ENCODE assay signal across 8 cellular contexts in genomic region chr2:176001281-176001902, GRCh38. TPM values are rescaled to one million over a fixed set of nuclear protein-coding genes. Genes with fewer than 3 reads are reported as not detected.
A peak's percentile ranks its signal among the peaks of the same experiment; 100 is the strongest.
DNase-seq lines count a peak whose midpoint lies in the region; ATAC-seq and TF ChIP-seq lines count a peak whose summit lies in the region.

No MANE protein-coding gene starts in this region.

- peaks cover 4% of the 10 kb centered on the region for H3F3A ChIP-seq in neural cell (ENCODE audit: insufficient read depth, low read length, poor library complexity, severe bottlenecking)

- no peaks in the 10 kb centered on the region for H3K36me3 ChIP-seq in neural cell (ENCODE audit: insufficient read depth, low read length)
- H3K36me3 ChIP-seq in suprapubic skin: no peaks in the 10 kb centered on the region

- TF ChIP-seq EP300 in neural cell (conservative IDR thresholded peaks at IDR 0.05; ENCODE audit: poor library complexity, severe bottlenecking) (no peak), suprapubic skin (IDR thresholded peaks at IDR 0.05) (no peak)

- TF ChIP-seq POLR2A in suprapubic skin (IDR thresholded peaks at IDR 0.05): no peak

- no peaks in the 10 kb centered on the region for H4K20me1 ChIP-seq in neural cell (ENCODE audit: insufficient read depth)

- H3K36me3 Mint-ChIP-seq in activated T-cell treated with anti-CD3 and anti-CD28 coated beads, Interleukin-2, amount 50 U/mL, for 72 hours (ENCODE audit: insufficient read depth in 2 of 2): no peaks in the 10 kb centered on the region

- ATAC-seq in GM19372 (IDR thresholded peaks at IDR 0.05; ENCODE audit: low read depth, unreplicated experiment) (peak; percentile 51), HG03457 (IDR thresholded peaks at IDR 0.05; ENCODE audit: unreplicated experiment) (peak; percentile 43)
- peak; percentile 42 to 48 for ATAC-seq in activated T-cell treated with anti-CD3 and anti-CD28 coated beads, Interleukin-2, amount 50 U/mL, for 72 hours (replicated peaks in 1 of 2)

- peaks cover 39% of the 10 kb centered on the region for H3K79me2 ChIP-seq in neural cell (replicated peaks; ENCODE audit: insufficient read depth, low read length)

- peaks cover 34% of the 10 kb centered on the region for H3K4me1 Mint-ChIP-seq in activated T-cell treated with anti-CD3 and anti-CD28 coated beads, Interleukin-2, amount 50 U/mL, for 72 hours (ENCODE audit: low read depth)

- no peak for TF ChIP-seq RAD21 in neural cell (conservative IDR thresholded peaks at IDR 0.05)

- H3K27me3 ChIP-seq in neural cell (ENCODE audit: insufficient read depth, low read depth, low read length) (no peaks in the 10 kb centered on the region), suprapubic skin (no peaks in the 10 kb centered on the region)

- no peaks in the 10 kb centered on the region for H3K9me3 Mint-ChIP-seq in activated T-cell treated with anti-CD3 and anti-CD28 coated beads, Interleukin-2, amount 50 U/mL, for 72 hours

- no peak for TF ChIP-seq CTCF in neural cell (IDR thresholded peaks at IDR 0.05; ENCODE audit: poor library complexity, severe bottlenecking)
- no peak for TF ChIP-seq CTCF in suprapubic skin (IDR thresholded peaks at IDR 0.05)

- H3K4me1 ChIP-seq in suprapubic skin: peaks cover 22% of the 10 kb centered on the region

- H3K27ac ChIP-seq in neural cell (ENCODE audit: low read length): peak overlapping the region; percentile 75
- H3K27ac ChIP-seq in suprapubic skin: peak overlapping the region; percentile 78

- H3K4me3 ChIP-seq in neural cell (ENCODE audit: low read length): peak overlapping the region; percentile 86
- peak overlapping the region; percentile 82 for H3K4me3 ChIP-seq in suprapubic skin

- H3K9me3 ChIP-seq in neural cell (ENCODE audit: low read length) (no peaks in the 10 kb centered on the region), suprapubic skin (no peaks in the 10 kb centered on the region)

- peak overlapping the region; percentile 81 for H2AFZ ChIP-seq in neural cell (ENCODE audit: low read depth, low read length)

- WGBS in suprapubic skin: 1% methylated on average over 21 of the region's 21 CpGs

- peaks cover 8% of the 10 kb centered on the region for H3K27me3 Mint-ChIP-seq in activated T-cell treated with anti-CD3 and anti-CD28 coated beads, Interleukin-2, amount 50 U/mL, for 72 hours (ENCODE audit: low read depth)

- peak overlapping the region; percentile 68 for H3K9ac ChIP-seq in neural cell (ENCODE audit: low read length)

- H3K4me3 Mint-ChIP-seq in activated T-cell treated with anti-CD3 and anti-CD28 coated beads, Interleukin-2, amount 50 U/mL, for 72 hours: peak overlapping the region; percentile 95 to 99

- H3K27ac Mint-ChIP-seq in activated T-cell treated with anti-CD3 and anti-CD28 coated beads, Interleukin-2, amount 50 U/mL, for 72 hours: peak overlapping the region; percentile 78

- H3K4me2 ChIP-seq in neural cell (ENCODE audit: low read length): peak overlapping the region; percentile 96

- H3K9me2 ChIP-seq in neural cell (ENCODE audit: insufficient read depth, low read length): no peaks in the 10 kb centered on the region

- DNase-seq in CD1c-positive myeloid dendritic cell (ENCODE audit: extremely low spot score): peak; percentile 81
- DNase-seq in NOMO-1 (lab: John Stamatoyannopoulos, UW; ENCODE audit: unreplicated experiment in 2 of 2): peak; percentile 61 to 76
- peak; percentile 53 to 69 for DNase-seq in activated T-cell treated with anti-CD3 and anti-CD28 coated beads, Interleukin-2, amount 50 U/mL, for 72 hours
- peak; percentile 53 for DNase-seq in fibroblast of peridontal ligament (ENCODE audit: extremely low read depth)
- peak in 1 of 2 donors; percentile 64 for DNase-seq in suprapubic skin (ENCODE audit: low spot score in 2 of 2)

TF ChIP-seq in neural cell, 6 proteins besides CTCF, POLR2A, EP300 and RAD21:
- TF ChIP-seq REST (IDR thresholded peaks at IDR 0.05; ENCODE audit: borderline replicate concordance) (no peak), MXI1 (conservative IDR thresholded peaks at IDR 0.05; ENCODE audit: poor library complexity, severe bottlenecking) (peak; percentile 66), POLR2AphosphoS5 (IDR thresholded peaks at IDR 0.05) (peak; percentile 8)

RNA-seq across cellular contexts. Expression of gene LNPK, which starts 0.7 kb away (rescaled TPM):
- total RNA-seq in activated T-cell treated with anti-CD3 and anti-CD28 coated beads, Interleukin-2, amount 50 U/mL, for 72 hours: 10 to 100 TPM; 26.5 to 29.6 TPM
- polyA plus RNA-seq in neural cell: 46.7 and 48.8 TPM in 2 replicates
- 84.7 and 100 TPM in 2 replicates for polyA minus RNA-seq in neural cell
- total RNA-seq in suprapubic skin: 10 to 100 TPM; 23.1 to 36.1 (median 25.8) TPM
